In the genomic region with DNA sequence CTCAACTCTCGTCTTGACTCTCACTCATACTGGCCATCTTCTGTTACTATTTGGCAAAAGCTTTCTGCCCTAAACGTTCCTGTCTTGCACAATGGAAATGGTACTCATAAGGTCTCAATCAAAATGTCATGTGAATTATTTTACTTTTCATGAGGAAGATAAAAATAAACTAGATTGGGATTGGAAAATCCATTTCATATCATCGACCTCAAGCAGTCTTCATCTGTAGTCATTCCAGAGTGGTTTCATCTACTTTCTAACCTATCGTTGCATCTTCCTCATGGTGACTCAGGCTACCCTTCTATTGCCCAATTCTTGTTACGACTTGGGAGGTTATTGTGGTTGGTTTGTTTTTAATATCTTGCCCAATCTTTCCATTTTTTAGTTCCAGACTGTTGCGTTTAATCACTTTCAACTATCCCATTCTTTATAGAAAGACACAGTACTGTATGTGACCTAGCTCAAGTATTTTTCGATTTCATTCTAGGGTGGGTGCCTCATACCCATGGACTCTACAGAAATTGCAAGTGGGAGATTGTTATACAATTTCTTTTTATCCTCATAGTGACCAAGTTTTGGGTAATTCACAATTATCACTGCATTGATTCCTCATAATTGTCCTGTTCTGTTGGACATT, we compare ENCODE assay signal across 18 cellular contexts.
DNase-seq lines count a peak whose midpoint lies in the region; ATAC-seq and TF ChIP-seq lines count a peak whose summit lies in the region.
"Had no signal": no experiment of that assay in that cellular context is flagged by ENCODE, and none has a peak within 500 bp of the region (broad histone marks: within the 10 kb centered on the region; RNA-seq: fewer than 3 reads in every experiment).

No MANE protein-coding gene starts in this region.

- intact Hi-C loops in Calu3 (cut with micrococcal nuclease; ENCODE audit: unreplicated experiment), result no loop called here

- no peak for ATAC-seq in HG02759 (IDR thresholded peaks at IDR 0.05; ENCODE audit: unreplicated experiment)

- peaks cover 21% of the 10 kb centered on the region for H3K9me3 Mint-ChIP-seq in Calu3 (ENCODE audit: low read depth, unreplicated experiment)
- H3K9me3 Mint-ChIP-seq: activated naive CD4-positive, alpha-beta T cell treated with anti-CD3 and anti-CD28 coated beads for 36 hours had no signal

- CTCF ChIA-PET in Calu3 (lab: Charles Lee), result no interaction called here

- peaks cover 2% of the 10 kb centered on the region for H3K27me3 ChIP-seq in HL-60 (ENCODE audit: insufficient read depth, poor library complexity, severe bottlenecking)

- no peaks in the 10 kb centered on the region for H3K27me3 Mint-ChIP-seq in Calu3 (ENCODE audit: unreplicated experiment)

- H3K4me3 ChIP-seq in HL-60 (replicated peaks; ENCODE audit: insufficient read depth, low read length) (no peak overlapping the region), foreskin fibroblast (ENCODE audit: low read depth in 1 of 2, low read length in 2 of 2) (no peak overlapping the region)
- H3K4me3 ChIP-seq: HAP-1 had no signal

- BruUV-seq in Calu3 (replicated peaks; lab: Mats Ljungman, UMichigan), result no TSS peak

- H3K4me3 Mint-ChIP-seq in Calu3 (ENCODE audit: low read depth, unreplicated experiment), result no peak overlapping the region
- H3K4me3 Mint-ChIP-seq: activated naive CD4-positive, alpha-beta T cell treated with anti-CD3 and anti-CD28 coated beads for 36 hours had no signal

- H3K4me1 Mint-ChIP-seq in Calu3 (ENCODE audit: low read depth, unreplicated experiment), result peaks cover 18% of the 10 kb centered on the region

- TF ChIP-seq CTCF in HL-60 (IDR thresholded peaks at IDR 0.05; ENCODE audit: insufficient read depth, low read length) (no peak), foreskin fibroblast (IDR thresholded peaks at IDR 0.05; ENCODE audit: low read depth, low read length) (no peak), GM20000 (IDR thresholded peaks at IDR 0.05; ENCODE audit: extremely low read depth, missing control alignments) (no peak), Calu3 (IDR thresholded peaks at IDR 0.05; ENCODE audit: unreplicated experiment) (no peak)

- DNase-seq in AG08395 (ENCODE audit: low spot score), result peak; percentile 82
- DNase-seq in HL-60 (ENCODE audit: low read depth in 1 of 2, low spot score in 1 of 2), result peak; percentile 2 to 88
- DNase-seq in SKM-1 (lab: John Stamatoyannopoulos, UW; ENCODE audit: unreplicated experiment), result peak; percentile 43
- peak; percentile 92 to 93 for DNase-seq in foreskin fibroblast
- no peak for DNase-seq in GM20000 (ENCODE audit: low spot score)
- DNase-seq in A172 (ENCODE audit: low spot score), result no peak
- DNase-seq in Calu3, result no peak
- DNase-seq: activated naive CD4-positive, alpha-beta T cell treated with anti-CD3 and anti-CD28 coated beads for 36 hours; cerebellar nuclear complex; midbrain; NCI-H1092 treated with DMSO at 0.1 percent for 48 hours; NCI-H510A; RPMI8226; stimulated activated naive CD4-positive, alpha-beta T cell had no signal

- H3K36me3 Mint-ChIP-seq in Calu3 (ENCODE audit: insufficient read depth, unreplicated experiment), result no peaks in the 10 kb centered on the region

- no peak overlapping the region for H3K27ac Mint-ChIP-seq in Calu3 (ENCODE audit: unreplicated experiment)
- H3K27ac Mint-ChIP-seq: activated naive CD4-positive, alpha-beta T cell treated with anti-CD3 and anti-CD28 coated beads for 36 hours; progenitor cell of endocrine pancreas had no signal

- H3K27ac ChIP-seq in HL-60 (replicated peaks), result no peak overlapping the region
- H3K27ac ChIP-seq: C4-2B had no signal

Comparison
In these comparisons a context has a peak if more than half of its experiments do, and no peak if none do; other contexts are left out.
1. DNase-seq: peak in AG08395 (single experiment), HL-60 (2 of 2), SKM-1 (single experiment) and foreskin fibroblast (2 of 2); none in GM20000 (single experiment), A172 (single experiment) and Calu3 (single experiment).